1 cellular context compared by ENCODE assay signal in genomic region chrX:1205681-1206611, GRCh38.
A peak's percentile ranks its signal among the peaks of the same experiment; 100 is the strongest.
TF ChIP-seq lines count a peak whose summit lies in the region.

No MANE protein-coding gene starts in this region.

TF ChIP-seq in GM12878, 131 proteins besides CTCF, POLR2A, EP300 and RAD21 (continued from another document and continues in another):
- TF ChIP-seq ZBTB40 (IDR thresholded peaks at IDR 0.05; ENCODE audit: borderline replicate concordance) (peak; percentile 86), STAT3 (IDR thresholded peaks at IDR 0.05; ENCODE audit: low read depth, low read length) (no peak), EZH2 (IDR thresholded peaks at IDR 0.05; ENCODE audit: borderline replicate concordance, control insufficient read depth, low read depth, low read length) (no peak), TARDBP (IDR thresholded peaks at IDR 0.05; ENCODE audit: borderline replicate concordance) (no peak), ZSCAN29 (IDR thresholded peaks at IDR 0.05) (0 out of 2 replicates have a peak, but pooled peaks have one; percentile 52), SRF (IDR thresholded peaks at IDR 0.05; ENCODE audit: low read depth in 2 of 2, low read length in 2 of 2) (peak in 1 of 2 experiments; percentile 76; a peak in 1 of 4 replicates), NR2F1 (conservative IDR thresholded peaks at IDR 0.05) (peak; percentile 45; the same call in 1 of the 2 replicates), IKZF2 (IDR thresholded peaks at IDR 0.05) (peak; percentile 67 to 79), HSF1 (IDR thresholded peaks at IDR 0.05; ENCODE audit: low read depth, low read length) (no peak), SIX5 (IDR thresholded peaks at IDR 0.05; ENCODE audit: low read depth, low read length, severe bottlenecking) (no peak), STAT1 (conservative IDR thresholded peaks at IDR 0.05) (no peak), MEF2A (IDR thresholded peaks at IDR 0.05; ENCODE audit: insufficient read depth, low read depth, low read length) (no peak), ZNF217 (IDR thresholded peaks at IDR 0.05) (no peak), IRF5 (IDR thresholded peaks at IDR 0.05; ENCODE audit: borderline replicate concordance) (no peak), SREBF2 (IDR thresholded peaks at IDR 0.05; ENCODE audit: low read length) (no peak), BHLHE40 (IDR thresholded peaks at IDR 0.05; ENCODE audit: borderline replicate concordance in 1 of 2, low read depth in 2 of 2, low read length in 1 of 2) (peak in 1 of 2 experiments; percentile 32; a peak in 1 of 4 replicates), DPF2 (IDR thresholded peaks at IDR 0.05) (0 out of 2 replicates have a peak, but pooled peaks have one; percentile 45), PBX3 (IDR thresholded peaks at IDR 0.05; ENCODE audit: insufficient replicate concordance, low read depth, low read length) (no peak), CBX5 (IDR thresholded peaks at IDR 0.05; ENCODE audit: low read depth) (peak; percentile 72; the same call in 1 of the 2 replicates), BMI1 (IDR thresholded peaks at IDR 0.05; ENCODE audit: borderline replicate concordance) (no peak), ZZZ3 (IDR thresholded peaks at IDR 0.05; ENCODE audit: control insufficient read depth, insufficient read length, low read depth) (no peak), NRF1 (conservative IDR thresholded peaks at IDR 0.05; ENCODE audit: low read depth, low read length) (no peak), TCF12 (IDR thresholded peaks at IDR 0.05; ENCODE audit: low read depth, low read length) (no peak), PKNOX1 (IDR thresholded peaks at IDR 0.05) (no peak), ELK1 (IDR thresholded peaks at IDR 0.05; ENCODE audit: low read depth, low read length) (no peak), ZNF592 (IDR thresholded peaks at IDR 0.05) (no peak), ZNF207 (IDR thresholded peaks at IDR 0.05; ENCODE audit: borderline replicate concordance) (peak; percentile 51; the same call in 1 of the 2 replicates), FOS (IDR thresholded peaks at IDR 0.05; ENCODE audit: borderline replicate concordance, extremely low read depth, insufficient read length) (no peak), MLLT1 (IDR thresholded peaks at IDR 0.05) (no peak), BCL3 (IDR thresholded peaks at IDR 0.05; ENCODE audit: borderline replicate concordance, insufficient read depth, low read depth, low read length, poor library complexity, severe bottlenecking) (no peak), HDAC6 (IDR thresholded peaks at IDR 0.05; ENCODE audit: unreplicated experiment) (no peak), REST (IDR thresholded peaks at IDR 0.05; ENCODE audit: low read depth, low read length) (no peak), RFX5 (IDR thresholded peaks at IDR 0.05; ENCODE audit: low read depth, low read length) (no peak), LARP7 (IDR thresholded peaks at IDR 0.05) (0 out of 2 replicates have a peak, but pooled peaks have one; percentile 22), ATF3 (IDR thresholded peaks at IDR 0.05; ENCODE audit: borderline replicate concordance, extremely low read depth, low read depth, low read length) (no peak)
